2 cellular contexts compared by ENCODE assay signal in the genomic region with DNA sequence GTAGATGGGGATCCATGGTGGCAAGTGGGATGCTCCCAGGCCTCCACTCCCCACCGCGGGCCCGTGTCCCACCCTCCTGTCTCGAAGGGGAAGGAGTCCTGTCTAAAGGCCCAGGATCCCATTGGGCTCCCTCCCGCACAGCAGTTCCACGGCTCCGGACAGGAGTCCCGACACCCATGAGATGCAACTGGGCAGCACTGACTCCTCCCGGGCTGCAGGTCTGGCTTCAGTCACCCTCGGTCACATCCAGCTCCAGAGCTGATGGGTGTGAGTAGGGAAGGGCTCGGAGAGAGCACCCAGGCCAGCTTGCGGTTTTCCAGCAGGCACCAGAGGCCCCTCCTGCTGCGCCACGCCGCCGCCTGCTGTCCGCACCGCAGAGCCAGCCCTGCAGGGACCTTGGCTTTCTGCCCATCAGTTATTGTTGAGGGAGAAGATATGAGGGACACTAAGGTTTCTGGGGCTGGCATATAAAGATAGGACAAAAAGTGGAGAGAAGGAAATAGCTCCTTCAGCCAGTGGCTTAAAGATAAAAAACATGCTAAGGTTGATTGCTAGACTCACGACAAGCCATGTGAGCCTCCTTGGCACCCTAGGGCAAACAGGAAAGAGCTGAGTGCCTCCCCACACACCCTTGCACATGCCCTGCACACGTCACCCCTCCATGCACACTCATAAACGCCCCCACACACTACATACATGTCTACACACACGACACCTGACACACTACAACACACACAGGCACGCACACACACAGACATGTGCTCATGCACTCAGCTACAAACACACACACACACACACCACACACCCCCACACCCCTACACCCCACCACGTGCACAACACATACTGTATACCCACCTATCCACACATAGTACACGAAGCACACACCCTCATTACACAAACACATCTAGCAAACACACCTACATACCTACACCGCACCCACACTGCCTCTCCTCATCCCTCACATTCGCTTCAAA.
TF ChIP-seq lines count a peak whose summit lies in the region.

No MANE protein-coding gene starts in this region.

TF ChIP-seq in WTC11, 78 proteins besides CTCF, POLR2A, EP300 and RAD21 (continued from another document):
- TF ChIP-seq, protein P1, sequence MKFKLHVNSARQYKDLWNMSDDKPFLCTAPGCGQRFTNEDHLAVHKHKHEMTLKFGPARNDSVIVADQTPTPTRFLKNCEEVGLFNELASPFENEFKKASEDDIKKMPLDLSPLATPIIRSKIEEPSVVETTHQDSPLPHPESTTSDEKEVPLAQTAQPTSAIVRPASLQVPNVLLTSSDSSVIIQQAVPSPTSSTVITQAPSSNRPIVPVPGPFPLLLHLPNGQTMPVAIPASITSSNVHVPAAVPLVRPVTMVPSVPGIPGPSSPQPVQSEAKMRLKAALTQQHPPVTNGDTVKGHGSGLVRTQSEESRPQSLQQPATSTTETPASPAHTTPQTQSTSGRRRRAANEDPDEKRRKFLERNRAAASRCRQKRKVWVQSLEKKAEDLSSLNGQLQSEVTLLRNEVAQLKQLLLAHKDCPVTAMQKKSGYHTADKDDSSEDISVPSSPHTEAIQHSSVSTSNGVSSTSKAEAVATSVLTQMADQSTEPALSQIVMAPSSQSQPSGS (CRISPR knock-in tag; IDR thresholded peaks at IDR 0.05; ENCODE audit: borderline replicate concordance, low read depth) = no peak
- TF ChIP-seq, protein P2, sequence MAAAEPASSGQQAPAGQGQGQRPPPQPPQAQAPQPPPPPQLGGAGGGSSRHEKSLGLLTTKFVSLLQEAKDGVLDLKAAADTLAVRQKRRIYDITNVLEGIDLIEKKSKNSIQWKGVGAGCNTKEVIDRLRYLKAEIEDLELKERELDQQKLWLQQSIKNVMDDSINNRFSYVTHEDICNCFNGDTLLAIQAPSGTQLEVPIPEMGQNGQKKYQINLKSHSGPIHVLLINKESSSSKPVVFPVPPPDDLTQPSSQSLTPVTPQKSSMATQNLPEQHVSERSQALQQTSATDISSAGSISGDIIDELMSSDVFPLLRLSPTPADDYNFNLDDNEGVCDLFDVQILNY (CRISPR knock-in tag; IDR thresholded peaks at IDR 0.05) = no peak
- no peak for TF ChIP-seq MYBL2 (CRISPR knock-in tag; IDR thresholded peaks at IDR 0.05)
- no peak for TF ChIP-seq NFE2L1 (CRISPR knock-in tag; IDR thresholded peaks at IDR 0.05)
- TF ChIP-seq ZNF232 (CRISPR knock-in tag; IDR thresholded peaks at IDR 0.05) = no peak
- no peak for TF ChIP-seq ZNF121 (CRISPR knock-in tag; IDR thresholded peaks at IDR 0.05)
- TF ChIP-seq, protein P3, sequence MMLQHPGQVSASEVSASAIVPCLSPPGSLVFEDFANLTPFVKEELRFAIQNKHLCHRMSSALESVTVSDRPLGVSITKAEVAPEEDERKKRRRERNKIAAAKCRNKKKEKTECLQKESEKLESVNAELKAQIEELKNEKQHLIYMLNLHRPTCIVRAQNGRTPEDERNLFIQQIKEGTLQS (CRISPR knock-in tag; conservative IDR thresholded peaks at IDR 0.05) = no peak
- no peak for TF ChIP-seq NR2C2 (CRISPR knock-in tag; IDR thresholded peaks at IDR 0.05)
- no peak for TF ChIP-seq CREM (CRISPR knock-in tag; IDR thresholded peaks at IDR 0.05)

TF ChIP-seq in HepG2, 621 proteins besides CTCF, POLR2A, EP300 and RAD21 (continued from another document):
- TF ChIP-seq, protein P4, sequence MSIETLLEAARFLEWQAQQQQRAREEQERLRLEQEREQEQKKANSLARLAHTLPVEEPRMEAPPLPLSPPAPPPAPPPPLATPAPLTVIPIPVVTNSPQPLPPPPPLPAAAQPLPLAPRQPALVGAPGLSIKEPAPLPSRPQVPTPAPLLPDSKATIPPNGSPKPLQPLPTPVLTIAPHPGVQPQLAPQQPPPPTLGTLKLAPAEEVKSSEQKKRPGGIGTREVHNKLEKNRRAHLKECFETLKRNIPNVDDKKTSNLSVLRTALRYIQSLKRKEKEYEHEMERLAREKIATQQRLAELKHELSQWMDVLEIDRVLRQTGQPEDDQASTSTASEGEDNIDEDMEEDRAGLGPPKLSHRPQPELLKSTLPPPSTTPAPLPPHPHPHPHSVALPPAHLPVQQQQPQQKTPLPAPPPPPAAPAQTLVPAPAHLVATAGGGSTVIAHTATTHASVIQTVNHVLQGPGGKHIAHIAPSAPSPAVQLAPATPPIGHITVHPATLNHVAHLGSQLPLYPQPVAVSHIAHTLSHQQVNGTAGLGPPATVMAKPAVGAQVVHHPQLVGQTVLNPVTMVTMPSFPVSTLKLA (IDR thresholded peaks at IDR 0.05) = peak; percentile 48
- TF ChIP-seq FOXM1 (CRISPR knock-in tag; IDR thresholded peaks at IDR 0.05) (no peak), GABPB1 (CRISPR knock-in tag; IDR thresholded peaks at IDR 0.05) (peak; percentile 25; the same call in 1 of the 2 replicates), ATRX (CRISPR knock-in tag; IDR thresholded peaks at IDR 0.05; ENCODE audit: borderline replicate concordance) (no peak)
- TF ChIP-seq, protein P5, sequence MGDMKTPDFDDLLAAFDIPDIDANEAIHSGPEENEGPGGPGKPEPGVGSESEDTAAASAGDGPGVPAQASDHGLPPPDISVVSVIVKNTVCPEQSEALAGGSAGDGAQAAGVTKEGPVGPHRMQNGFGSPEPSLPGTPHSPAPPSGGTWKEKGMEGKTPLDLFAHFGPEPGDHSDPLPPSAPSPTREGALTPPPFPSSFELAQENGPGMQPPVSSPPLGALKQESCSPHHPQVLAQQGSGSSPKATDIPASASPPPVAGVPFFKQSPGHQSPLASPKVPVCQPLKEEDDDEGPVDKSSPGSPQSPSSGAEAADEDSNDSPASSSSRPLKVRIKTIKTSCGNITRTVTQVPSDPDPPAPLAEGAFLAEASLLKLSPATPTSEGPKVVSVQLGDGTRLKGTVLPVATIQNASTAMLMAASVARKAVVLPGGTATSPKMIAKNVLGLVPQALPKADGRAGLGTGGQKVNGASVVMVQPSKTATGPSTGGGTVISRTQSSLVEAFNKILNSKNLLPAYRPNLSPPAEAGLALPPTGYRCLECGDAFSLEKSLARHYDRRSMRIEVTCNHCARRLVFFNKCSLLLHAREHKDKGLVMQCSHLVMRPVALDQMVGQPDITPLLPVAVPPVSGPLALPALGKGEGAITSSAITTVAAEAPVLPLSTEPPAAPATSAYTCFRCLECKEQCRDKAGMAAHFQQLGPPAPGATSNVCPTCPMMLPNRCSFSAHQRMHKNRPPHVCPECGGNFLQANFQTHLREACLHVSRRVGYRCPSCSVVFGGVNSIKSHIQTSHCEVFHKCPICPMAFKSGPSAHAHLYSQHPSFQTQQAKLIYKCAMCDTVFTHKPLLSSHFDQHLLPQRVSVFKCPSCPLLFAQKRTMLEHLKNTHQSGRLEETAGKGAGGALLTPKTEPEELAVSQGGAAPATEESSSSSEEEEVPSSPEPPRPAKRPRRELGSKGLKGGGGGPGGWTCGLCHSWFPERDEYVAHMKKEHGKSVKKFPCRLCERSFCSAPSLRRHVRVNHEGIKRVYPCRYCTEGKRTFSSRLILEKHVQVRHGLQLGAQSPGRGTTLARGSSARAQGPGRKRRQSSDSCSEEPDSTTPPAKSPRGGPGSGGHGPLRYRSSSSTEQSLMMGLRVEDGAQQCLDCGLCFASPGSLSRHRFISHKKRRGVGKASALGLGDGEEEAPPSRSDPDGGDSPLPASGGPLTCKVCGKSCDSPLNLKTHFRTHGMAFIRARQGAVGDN (CRISPR knock-in tag; IDR thresholded peaks at IDR 0.05) = peak; percentile 11; the same call in 1 of the 2 replicates
- TF ChIP-seq, protein P6, sequence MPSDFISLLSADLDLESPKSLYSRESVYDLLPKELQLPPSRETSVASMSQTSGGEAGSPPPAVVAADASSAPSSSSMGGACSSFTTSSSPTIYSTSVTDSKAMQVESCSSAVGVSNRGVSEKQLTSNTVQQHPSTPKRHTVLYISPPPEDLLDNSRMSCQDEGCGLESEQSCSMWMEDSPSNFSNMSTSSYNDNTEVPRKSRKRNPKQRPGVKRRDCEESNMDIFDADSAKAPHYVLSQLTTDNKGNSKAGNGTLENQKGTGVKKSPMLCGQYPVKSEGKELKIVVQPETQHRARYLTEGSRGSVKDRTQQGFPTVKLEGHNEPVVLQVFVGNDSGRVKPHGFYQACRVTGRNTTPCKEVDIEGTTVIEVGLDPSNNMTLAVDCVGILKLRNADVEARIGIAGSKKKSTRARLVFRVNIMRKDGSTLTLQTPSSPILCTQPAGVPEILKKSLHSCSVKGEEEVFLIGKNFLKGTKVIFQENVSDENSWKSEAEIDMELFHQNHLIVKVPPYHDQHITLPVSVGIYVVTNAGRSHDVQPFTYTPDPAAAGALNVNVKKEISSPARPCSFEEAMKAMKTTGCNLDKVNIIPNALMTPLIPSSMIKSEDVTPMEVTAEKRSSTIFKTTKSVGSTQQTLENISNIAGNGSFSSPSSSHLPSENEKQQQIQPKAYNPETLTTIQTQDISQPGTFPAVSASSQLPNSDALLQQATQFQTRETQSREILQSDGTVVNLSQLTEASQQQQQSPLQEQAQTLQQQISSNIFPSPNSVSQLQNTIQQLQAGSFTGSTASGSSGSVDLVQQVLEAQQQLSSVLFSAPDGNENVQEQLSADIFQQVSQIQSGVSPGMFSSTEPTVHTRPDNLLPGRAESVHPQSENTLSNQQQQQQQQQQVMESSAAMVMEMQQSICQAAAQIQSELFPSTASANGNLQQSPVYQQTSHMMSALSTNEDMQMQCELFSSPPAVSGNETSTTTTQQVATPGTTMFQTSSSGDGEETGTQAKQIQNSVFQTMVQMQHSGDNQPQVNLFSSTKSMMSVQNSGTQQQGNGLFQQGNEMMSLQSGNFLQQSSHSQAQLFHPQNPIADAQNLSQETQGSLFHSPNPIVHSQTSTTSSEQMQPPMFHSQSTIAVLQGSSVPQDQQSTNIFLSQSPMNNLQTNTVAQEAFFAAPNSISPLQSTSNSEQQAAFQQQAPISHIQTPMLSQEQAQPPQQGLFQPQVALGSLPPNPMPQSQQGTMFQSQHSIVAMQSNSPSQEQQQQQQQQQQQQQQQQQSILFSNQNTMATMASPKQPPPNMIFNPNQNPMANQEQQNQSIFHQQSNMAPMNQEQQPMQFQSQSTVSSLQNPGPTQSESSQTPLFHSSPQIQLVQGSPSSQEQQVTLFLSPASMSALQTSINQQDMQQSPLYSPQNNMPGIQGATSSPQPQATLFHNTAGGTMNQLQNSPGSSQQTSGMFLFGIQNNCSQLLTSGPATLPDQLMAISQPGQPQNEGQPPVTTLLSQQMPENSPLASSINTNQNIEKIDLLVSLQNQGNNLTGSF (CRISPR knock-in tag; IDR thresholded peaks at IDR 0.05) = no peak
